ENCODE assay signal across 11 cellular contexts in the genomic region with DNA sequence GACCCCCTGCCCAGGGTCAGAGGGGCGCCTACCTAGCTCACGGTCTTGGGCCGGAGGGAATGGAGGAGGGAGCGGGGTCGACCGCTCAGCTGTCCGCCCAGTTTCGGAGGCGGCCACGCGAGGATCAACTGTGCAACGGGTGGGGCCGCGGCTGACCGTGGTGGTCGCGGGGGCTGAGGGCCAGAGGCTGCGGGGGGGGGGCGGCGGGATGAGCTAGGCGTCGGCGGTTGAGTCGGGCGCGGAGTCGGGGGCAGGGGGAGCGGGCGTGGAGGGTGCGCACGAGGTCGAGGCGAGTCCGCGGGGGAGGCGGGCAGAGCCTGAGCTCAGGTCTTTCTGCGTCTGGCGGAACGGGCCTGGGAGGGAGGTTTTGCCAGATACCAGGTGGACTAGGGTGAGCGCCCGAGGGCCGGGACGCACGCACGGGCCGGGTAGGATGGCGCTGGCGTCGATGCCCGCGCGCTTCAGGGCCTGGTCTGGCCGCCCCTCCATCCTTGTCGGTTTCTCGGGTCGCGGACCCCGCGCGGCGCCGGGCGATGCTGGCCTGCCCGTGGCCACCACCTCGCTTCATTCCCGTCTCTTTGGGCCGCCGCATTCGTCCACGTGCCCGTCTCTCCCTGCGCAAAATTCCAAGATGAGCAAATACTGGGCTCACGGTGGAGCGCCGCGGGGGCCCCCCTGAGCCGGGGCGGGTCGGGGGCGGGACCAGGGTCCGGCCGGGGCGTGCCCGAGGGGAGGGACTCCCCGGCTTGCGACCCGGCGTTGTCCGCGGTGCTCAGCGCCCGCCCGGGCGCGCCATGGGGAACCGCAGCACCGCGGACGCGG. TPM values are rescaled to one million over a fixed set of nuclear protein-coding genes. Genes with fewer than 3 reads are reported as not detected.
DNase-seq lines count a peak whose midpoint lies in the region; TF ChIP-seq lines count a peak whose summit lies in the region.
"Had no signal": no experiment of that assay in that cellular context is flagged by ENCODE, and none has a peak within 500 bp of the region (broad histone marks: within the 10 kb centered on the region; RNA-seq: fewer than 3 reads in every experiment).

A gene (plus strand): TSS at position 759 of the 822 bp plus-strand sequence. CDS start 36 bp downstream, at position 795.

- H3K36me3 ChIP-seq in stomach, result peaks cover 0 to 23% (median 10%) of the 10 kb centered on the region in 4 donors

- WGBS in stomach, 5 donors, result 11 to 31% (median 21%) methylated on average over 56 to 100 of the region's 100 CpGs

- peak within 1 kb of the TSS; percentile 24 for H3K4me3 ChIP-seq in choroid plexus epithelial cell (ENCODE audit: low read depth, low read length)
- H3K4me3 ChIP-seq in stomach, result peak within 1 kb of the TSS; percentile 25 to 39 (median 38)
- H3K4me3 ChIP-seq: A549 had no signal

- TF ChIP-seq CTCF in choroid plexus epithelial cell (conservative IDR thresholded peaks at IDR 0.05; ENCODE audit: low read depth, low read length), result no peak
- no peak for TF ChIP-seq CTCF in stomach (IDR thresholded peaks at IDR 0.05)

- H3K4me3 Mint-ChIP-seq in activated CD4-positive, alpha-beta T cell treated with anti-CD3 and anti-CD28 coated beads, Interleukin-2, amount 10 ng/mL, durations not matched to agents 24 days and 14 days, result peak within 1 kb of the TSS; percentile 49

- no peaks in the 10 kb centered on the region for H3K9me3 ChIP-seq in stomach
- H3K9me3 ChIP-seq: A549 had no signal

- H3K36me3 Mint-ChIP-seq in activated CD4-positive, alpha-beta T cell treated with anti-CD3 and anti-CD28 coated beads, Interleukin-2, amount 10 ng/mL, durations not matched to agents 24 days and 14 days (ENCODE audit: low read depth), result peaks cover 5% of the 10 kb centered on the region

- peak within 1 kb of the TSS; percentile 51 for H3K27ac Mint-ChIP-seq in activated CD4-positive, alpha-beta T cell treated with anti-CD3 and anti-CD28 coated beads, Interleukin-2, amount 10 ng/mL, durations not matched to agents 24 days and 14 days

- H3K27me3 ChIP-seq in stomach, result peaks cover 0 to 54% (median 43%) of the 10 kb centered on the region in 3 donors

- no peak for TF ChIP-seq EP300 in stomach (IDR thresholded peaks at IDR 0.05)

- H3K27me3 Mint-ChIP-seq in activated CD4-positive, alpha-beta T cell treated with anti-CD3 and anti-CD28 coated beads, Interleukin-2, amount 10 ng/mL, durations not matched to agents 24 days and 14 days, result peaks cover 27% of the 10 kb centered on the region

- peaks cover 8% of the 10 kb centered on the region for H3K4me1 Mint-ChIP-seq in activated CD4-positive, alpha-beta T cell treated with anti-CD3 and anti-CD28 coated beads, Interleukin-2, amount 10 ng/mL, durations not matched to agents 24 days and 14 days

- intact Hi-C loops in activated CD4-positive, alpha-beta T cell treated with anti-CD3 and anti-CD28 coated beads, Interleukin-2, amount 10 ng/mL, durations not matched to agents 24 days and 14 days (cut with micrococcal nuclease), result no loop called here
- intact Hi-C loops in stomach (cut with DNase I; ENCODE audit: low total_unique reads), result no loop called here

- no peak for TF ChIP-seq POLR2A in stomach (IDR thresholded peaks at IDR 0.05)

- H3K4me1 ChIP-seq in stomach, result peaks cover 9 to 41% (median 31%) of the 10 kb centered on the region in 4 donors

- no peaks in the 10 kb centered on the region for H3K9me3 Mint-ChIP-seq in activated CD4-positive, alpha-beta T cell treated with anti-CD3 and anti-CD28 coated beads, Interleukin-2, amount 10 ng/mL, durations not matched to agents 24 days and 14 days

- DNase-seq in activated CD4-positive, alpha-beta T cell treated with anti-CD3 and anti-CD28 coated beads, Interleukin-2, amount 10 ng/mL, durations not matched to agents 24 days and 14 days, result no peak
- no peak for DNase-seq in activated CD4-positive, alpha-beta T cell treated with anti-CD3 and anti-CD28 coated beads for 4 hours
- DNase-seq in choroid plexus epithelial cell (ENCODE audit: low read depth) (peak; percentile 39), left kidney (ENCODE audit: low read depth, low spot score) (peak; percentile 69), stomach (no peak), HK-2 (ENCODE audit: unreplicated experiment) (no peak), NCI-H226 (no peak), RPMI8226 (no peak)
- DNase-seq: NK-92 treated with Interleukin-12 subunit alpha and Interleukin-12 subunit beta, amount 100 ng/mL, for 24 hours; stimulated activated CD4-positive, alpha-beta T cell treated with anti-CD3 and anti-CD28 coated beads, Interleukin-4, amount 100 ng/mL, for 1 hour had no signal

- H3K27ac ChIP-seq in stomach, result no peak within 1 kb of the TSS
- H3K27ac ChIP-seq: A549 had no signal

RNA-seq across cellular contexts. Expression of the gene that starts here (rescaled TPM):
- total RNA-seq in activated CD4-positive, alpha-beta T cell treated with anti-CD3 and anti-CD28 coated beads, Interleukin-2, amount 10 ng/mL, durations not matched to agents 24 days and 14 days, result 0.14 and 0.28 TPM in 2 replicates
- not detected for total RNA-seq in stomach
- 1 to 10 TPM in 1 of 3 donors, under 1 TPM in 2; 0.19 to 1.7 (median 0.50) TPM for polyA plus RNA-seq in stomach
- polyA plus RNA-seq: A549 had no signal

Comparison
In these comparisons a context has a peak if more than half of its experiments do, and no peak if none do; other contexts are left out.
1. DNase-seq: peak in choroid plexus epithelial cell (single experiment) and left kidney (single experiment); none in activated CD4-positive, alpha-beta T cell treated with anti-CD3 and anti-CD28 coated beads, Interleukin-2, amount 10 ng/mL, durations not matched to agents 24 days and 14 days (single experiment), activated CD4-positive, alpha-beta T cell treated with anti-CD3 and anti-CD28 coated beads for 4 hours (0 of 2), stomach (single experiment), HK-2 (single experiment), NCI-H226 (single experiment) and RPMI8226 (single experiment).